ENCODE assay signal across 8 cellular contexts in the genomic region with DNA sequence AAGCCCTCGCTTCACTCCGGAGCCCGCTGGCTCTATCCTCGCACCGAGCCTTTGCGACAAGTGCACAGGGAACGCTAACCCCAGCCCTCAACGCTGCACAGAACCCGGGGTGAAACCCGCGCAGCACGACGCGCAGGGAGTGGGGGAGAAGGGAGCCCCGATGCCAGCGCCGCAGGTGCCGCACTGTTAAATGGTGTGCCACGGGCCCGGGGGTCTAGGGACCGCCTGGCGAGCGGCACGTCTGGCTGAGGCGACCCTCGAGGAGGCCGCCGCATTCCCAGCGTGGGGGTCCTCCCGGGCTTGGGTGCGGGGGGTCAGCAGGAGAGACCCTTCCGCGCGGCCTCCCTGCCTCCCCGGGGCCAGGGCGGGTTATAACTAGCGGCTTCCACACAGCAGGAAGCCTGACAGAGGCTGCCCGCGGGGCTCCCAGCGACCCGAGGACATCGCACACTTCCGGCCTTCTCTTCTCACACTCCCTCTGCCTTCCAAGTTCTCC. TPM values are rescaled to one million over a fixed set of nuclear protein-coding genes. Genes with fewer than 3 reads are reported as not detected.
DNase-seq lines count a peak whose midpoint lies in the region; ATAC-seq, FAIRE-seq and TF ChIP-seq lines count a peak whose summit lies in the region.

No MANE protein-coding gene starts in this region.

- no peaks in the 10 kb centered on the region for H3K36me3 ChIP-seq in endocrine pancreas (ENCODE audit: control insufficient read depth, insufficient read depth, low read length)
- no peaks in the 10 kb centered on the region for H3K36me3 ChIP-seq in neural cell (ENCODE audit: insufficient read depth, low read length)

- no peaks in the 10 kb centered on the region for H3K79me2 ChIP-seq in neural cell (replicated peaks; ENCODE audit: insufficient read depth, low read length)

- FAIRE-seq in H54 (lab: Jason Lieb, UNC): no peak

- H3K4me3 ChIP-seq in endocrine pancreas (ENCODE audit: control insufficient read depth, insufficient read depth, low read length) (no peak overlapping the region), neural cell (ENCODE audit: low read length) (peak overlapping the region; percentile 46)

- H3F3A ChIP-seq in neural cell (ENCODE audit: insufficient read depth, low read length, poor library complexity, severe bottlenecking): no peaks in the 10 kb centered on the region

- no peak for TF ChIP-seq RAD21 in neural cell (conservative IDR thresholded peaks at IDR 0.05)

- H3K4me2 ChIP-seq in neural cell (ENCODE audit: low read length): no peak overlapping the region

- no peak for TF ChIP-seq CTCF in neural cell (IDR thresholded peaks at IDR 0.05; ENCODE audit: poor library complexity, severe bottlenecking)

- no peak for TF ChIP-seq EP300 in neural cell (conservative IDR thresholded peaks at IDR 0.05; ENCODE audit: poor library complexity, severe bottlenecking)

- H3K27ac ChIP-seq in neural cell (ENCODE audit: low read length): no peak overlapping the region

- ATAC-seq in HG03108 (IDR thresholded peaks at IDR 0.05; ENCODE audit: unreplicated experiment): peak; percentile 13
- peak; percentile 26 to 27 for ATAC-seq in activated CD4-positive, CD25-positive, alpha-beta regulatory T cell treated with anti-CD3 and anti-CD28 coated beads, Interleukin-2, amount 50 U/mL, for 24 hours

- TF ChIP-seq POLR2A in H54 (IDR thresholded peaks at IDR 0.05; ENCODE audit: low read depth, low read length): no peak

- no peak overlapping the region for H2AFZ ChIP-seq in neural cell (ENCODE audit: low read depth, low read length)

- H3K9ac ChIP-seq in endocrine pancreas (ENCODE audit: control insufficient read depth, insufficient read depth, low read length) (peak overlapping the region; percentile 73), neural cell (ENCODE audit: low read length) (peak overlapping the region; percentile 7)

- no peaks in the 10 kb centered on the region for H3K27me3 ChIP-seq in endocrine pancreas (ENCODE audit: control insufficient read depth, insufficient read depth, low read length)
- H3K27me3 ChIP-seq in neural cell (ENCODE audit: insufficient read depth, low read depth, low read length): no peaks in the 10 kb centered on the region

- no peaks in the 10 kb centered on the region for H4K20me1 ChIP-seq in neural cell (ENCODE audit: insufficient read depth)

- DNase-seq in activated T-cell treated with anti-CD3 and anti-CD28 coated beads for 24 hours (ENCODE audit: low read depth) (peak; percentile 28), activated T-cell treated with anti-CD3 and anti-CD28 coated beads for 4 hours (no peak), H54 (ENCODE audit: insufficient read length, low spot score) (no peak), iPS-NIHi11 (ENCODE audit: low spot score) (no peak)

- H3K4me1 ChIP-seq in endocrine pancreas (ENCODE audit: control insufficient read depth, insufficient read depth, low read length): no peaks in the 10 kb centered on the region

- H3K9me2 ChIP-seq in neural cell (ENCODE audit: insufficient read depth, low read length): no peaks in the 10 kb centered on the region

- H3K9me3 ChIP-seq in endocrine pancreas (ENCODE audit: control insufficient read depth, low read length) (no peaks in the 10 kb centered on the region), neural cell (ENCODE audit: low read length) (no peaks in the 10 kb centered on the region)

TF ChIP-seq in neural cell, 6 proteins besides CTCF, POLR2A, EP300 and RAD21:
- TF ChIP-seq POLR2AphosphoS5 (IDR thresholded peaks at IDR 0.05): no peak
- no peak for TF ChIP-seq EZH2 (IDR thresholded peaks at IDR 0.05; ENCODE audit: borderline replicate concordance, insufficient read depth, low read length, poor library complexity, severe bottlenecking)
- no peak for TF ChIP-seq MXI1 (conservative IDR thresholded peaks at IDR 0.05; ENCODE audit: poor library complexity, severe bottlenecking)
- no peak for TF ChIP-seq SMC3 (conservative IDR thresholded peaks at IDR 0.05; ENCODE audit: poor library complexity)
- TF ChIP-seq, protein P1, sequence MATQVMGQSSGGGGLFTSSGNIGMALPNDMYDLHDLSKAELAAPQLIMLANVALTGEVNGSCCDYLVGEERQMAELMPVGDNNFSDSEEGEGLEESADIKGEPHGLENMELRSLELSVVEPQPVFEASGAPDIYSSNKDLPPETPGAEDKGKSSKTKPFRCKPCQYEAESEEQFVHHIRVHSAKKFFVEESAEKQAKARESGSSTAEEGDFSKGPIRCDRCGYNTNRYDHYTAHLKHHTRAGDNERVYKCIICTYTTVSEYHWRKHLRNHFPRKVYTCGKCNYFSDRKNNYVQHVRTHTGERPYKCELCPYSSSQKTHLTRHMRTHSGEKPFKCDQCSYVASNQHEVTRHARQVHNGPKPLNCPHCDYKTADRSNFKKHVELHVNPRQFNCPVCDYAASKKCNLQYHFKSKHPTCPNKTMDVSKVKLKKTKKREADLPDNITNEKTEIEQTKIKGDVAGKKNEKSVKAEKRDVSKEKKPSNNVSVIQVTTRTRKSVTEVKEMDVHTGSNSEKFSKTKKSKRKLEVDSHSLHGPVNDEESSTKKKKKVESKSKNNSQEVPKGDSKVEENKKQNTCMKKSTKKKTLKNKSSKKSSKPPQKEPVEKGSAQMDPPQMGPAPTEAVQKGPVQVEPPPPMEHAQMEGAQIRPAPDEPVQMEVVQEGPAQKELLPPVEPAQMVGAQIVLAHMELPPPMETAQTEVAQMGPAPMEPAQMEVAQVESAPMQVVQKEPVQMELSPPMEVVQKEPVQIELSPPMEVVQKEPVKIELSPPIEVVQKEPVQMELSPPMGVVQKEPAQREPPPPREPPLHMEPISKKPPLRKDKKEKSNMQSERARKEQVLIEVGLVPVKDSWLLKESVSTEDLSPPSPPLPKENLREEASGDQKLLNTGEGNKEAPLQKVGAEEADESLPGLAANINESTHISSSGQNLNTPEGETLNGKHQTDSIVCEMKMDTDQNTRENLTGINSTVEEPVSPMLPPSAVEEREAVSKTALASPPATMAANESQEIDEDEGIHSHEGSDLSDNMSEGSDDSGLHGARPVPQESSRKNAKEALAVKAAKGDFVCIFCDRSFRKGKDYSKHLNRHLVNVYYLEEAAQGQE (IDR thresholded peaks at IDR 0.05; ENCODE audit: borderline replicate concordance): no peak

RNA-seq across cellular contexts. Expression of a gene that starts 23.8 kb away (rescaled TPM):
- 2.4 and 4.1 TPM in 2 replicates for polyA plus RNA-seq in neural cell
- polyA minus RNA-seq in neural cell: 0.93 TPM in 1 of 2 replicates, not detected in the other
